ENCODE assay signal across 8 cellular contexts in the genomic region with DNA sequence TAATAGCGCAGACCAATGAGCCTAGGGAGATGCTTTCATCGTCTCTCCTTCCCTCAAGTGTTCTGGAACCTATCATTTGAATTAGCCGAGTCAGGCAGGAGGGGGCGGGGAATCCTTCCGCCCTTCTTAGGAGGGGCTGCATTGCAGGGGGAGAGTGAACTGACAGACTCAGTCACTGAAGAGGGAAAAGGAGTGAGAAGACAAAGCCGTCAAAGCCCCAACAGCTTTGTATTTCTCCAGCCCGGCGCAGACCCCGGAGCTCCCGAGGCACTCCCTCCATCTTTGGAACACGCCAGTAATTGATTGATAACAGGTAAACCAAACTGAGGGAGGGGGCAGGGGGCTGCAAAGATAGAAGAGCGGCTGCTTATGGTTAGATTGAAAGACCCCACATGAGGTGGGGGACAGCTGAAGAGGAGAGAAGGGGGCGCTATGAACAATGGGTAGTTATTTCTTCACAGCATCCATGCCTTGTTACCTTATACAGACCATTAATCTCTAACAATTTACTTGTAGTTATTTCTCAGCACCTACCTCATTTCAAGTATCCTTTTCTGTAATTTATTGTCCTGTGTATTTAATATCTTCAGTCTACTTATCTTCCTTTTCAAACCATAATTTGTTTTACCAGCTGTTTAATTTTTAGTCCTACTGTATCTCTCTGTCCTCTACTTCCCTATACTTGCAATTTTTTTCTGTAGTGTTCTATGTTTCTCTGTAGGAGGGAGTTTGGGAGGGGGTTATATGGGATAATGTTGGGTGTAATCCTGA. TPM values are rescaled to one million over a fixed set of nuclear protein-coding genes. Genes with fewer than 3 reads are reported as not detected.
DNase-seq lines count a peak whose midpoint lies in the region; ATAC-seq and TF ChIP-seq lines count a peak whose summit lies in the region.

A gene with protein sequence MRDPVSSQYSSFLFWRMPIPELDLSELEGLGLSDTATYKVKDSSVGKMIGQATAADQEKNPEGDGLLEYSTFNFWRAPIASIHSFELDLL (plus strand): TSS at position 157 of the 771 bp plus-strand sequence. CDS start 6,828 bp downstream, outside the sequence.

- H2BK15ac ChIP-seq in IMR-90 (ENCODE audit: low read depth, low read length) = peak within 1 kb of the TSS; percentile 91; the same call in 2 of the 3 replicates

- H3K4ac ChIP-seq in IMR-90 (ENCODE audit: low read depth, low read length) = peak within 1 kb of the TSS; percentile 97

- peaks cover 14% of the 10 kb centered on the region for H3K36me3 ChIP-seq in IMR-90 (ENCODE audit: control insufficient read depth, insufficient read depth, low read length)
- peaks cover 31% of the 10 kb centered on the region for H3K36me3 ChIP-seq in RWPE2 (ENCODE audit: low read depth)
- H3K36me3 ChIP-seq in gastrocnemius medialis = peaks cover 0 to 8% of the 10 kb centered on the region in 2 donors

- H4K91ac ChIP-seq in IMR-90 (ENCODE audit: insufficient read depth, low read depth, low read length) = peak within 1 kb of the TSS; percentile 90

- peak within 1 kb of the TSS; percentile 96 for H3K23ac ChIP-seq in IMR-90 (ENCODE audit: low read depth, low read length)

- peaks cover 20% of the 10 kb centered on the region for H3K9me1 ChIP-seq in IMR-90 (ENCODE audit: insufficient read depth, low read length)

- H4K5ac ChIP-seq in IMR-90 (ENCODE audit: low read depth, low read length) = peak within 1 kb of the TSS; percentile 91

- peak within 1 kb of the TSS; percentile 94 for H3K56ac ChIP-seq in IMR-90 (ENCODE audit: extremely low read depth, insufficient read depth, low read length)

- peak within 1 kb of the TSS; percentile 99 for H3K27ac ChIP-seq in IMR-90 (ENCODE audit: insufficient read depth, low read length)
- H3K27ac ChIP-seq in RWPE2 (ENCODE audit: poor library complexity, severe bottlenecking) = peak within 1 kb of the TSS; percentile 90
- peak within 1 kb of the TSS; percentile 92 for H3K27ac ChIP-seq in caudate nucleus (ENCODE audit: low read depth, low read length)
- peak within 1 kb of the TSS; percentile 90 to 98 (median 94) for H3K27ac ChIP-seq in gastrocnemius medialis

- intact Hi-C loops in IMR-90 (cut with micrococcal nuclease) (loop anchor here (5.0 kb wide), 1 partner anchor 53 kb away; a partner anchor contains a TSS), gastrocnemius medialis (cut with DNase I; ENCODE audit: low total_unique reads) (no loop called here)

- H2BK20ac ChIP-seq in IMR-90 (ENCODE audit: low read depth, low read length) = peak within 1 kb of the TSS; percentile 36

- H3K4me2 ChIP-seq in IMR-90 (ENCODE audit: low read depth, low read length) = peak within 1 kb of the TSS; percentile 98

- dilution Hi-C loops in IMR-90 (cut with HindIII; ENCODE audit: low sequenced_read_pairs, unreplicated experiment) = no loop called here

- TF ChIP-seq POLR2A in IMR-90 (IDR thresholded peaks at IDR 0.05; ENCODE audit: low read depth, low read length) (peak; percentile 51), gastrocnemius medialis (IDR thresholded peaks at IDR 0.05) (peak; percentile 9 to 16)

- in situ Hi-C loops in IMR-90 (cut with MboI; ENCODE audit: low sequenced_read_pairs) = no loop called here
- in situ Hi-C loops in gastrocnemius medialis (cut with MboI; ENCODE audit: low sequenced_read_pairs in 4 of 4) = no loop called here

- CTCF ChIA-PET in IMR-90 (lab: Yijun Ruan, JAX) = no interaction called here

- H3K9ac ChIP-seq in IMR-90 (ENCODE audit: low read depth, low read length) = peak within 1 kb of the TSS; percentile 98

- H3K18ac ChIP-seq in IMR-90 (ENCODE audit: low read depth, low read length) = peak within 1 kb of the TSS; percentile 70

- 0% methylated on average over 1 of the region's 13 CpGs; no CpG with 5 or more reads in 1 of the 2 experiments for WGBS in IMR-90 (ENCODE audit: extremely low coverage in 2 of 2, insufficient read length in 1 of 2), 2 experiments

- H2AK5ac ChIP-seq in IMR-90 (ENCODE audit: low read depth, low read length) = peak within 1 kb of the TSS; percentile 92

- BruUV-seq in IMR-90 (replicated peaks; lab: Mats Ljungman, UMichigan) = no TSS peak

- H2BK120ac ChIP-seq in IMR-90 (ENCODE audit: low read depth, low read length) = peak within 1 kb of the TSS; percentile 87

- peak; percentile 41 for ATAC-seq in IMR-90 (ENCODE audit: low read depth)
- ATAC-seq in RWPE2 (ENCODE audit: low read depth) = peak; percentile 35
- ATAC-seq in gastrocnemius medialis = peak; percentile 65 to 67
- no peak for ATAC-seq in GM21619 (IDR thresholded peaks at IDR 0.05; ENCODE audit: unreplicated experiment)

- H3K4me1 ChIP-seq in IMR-90 (ENCODE audit: control insufficient read depth, insufficient read depth, low read length) (peaks cover 15% of the 10 kb centered on the region), RWPE2 (ENCODE audit: insufficient read depth, poor library complexity, severe bottlenecking) (peaks cover 41% of the 10 kb centered on the region), gastrocnemius medialis (peaks cover 28 to 35% of the 10 kb centered on the region in 2 donors)

- H2AFZ ChIP-seq in IMR-90 (replicated peaks; ENCODE audit: low read length, poor library complexity) = peak within 1 kb of the TSS; percentile 96

- H3K9me3 ChIP-seq in IMR-90 (ENCODE audit: control insufficient read depth, insufficient read depth, low read length) = no peaks in the 10 kb centered on the region
- H3K9me3 ChIP-seq in RWPE2 (ENCODE audit: severe bottlenecking) = no peaks in the 10 kb centered on the region
- no peaks in the 10 kb centered on the region for H3K9me3 ChIP-seq in iPS-18c (ENCODE audit: control insufficient read depth, insufficient read depth, low read length)
- no peaks in the 10 kb centered on the region for H3K9me3 ChIP-seq in gastrocnemius medialis

- H2BK5ac ChIP-seq in IMR-90 (ENCODE audit: low read depth, low read length, poor library complexity, severe bottlenecking) = peak within 1 kb of the TSS; percentile 100

- no peak for TF ChIP-seq RAD21 in IMR-90 (IDR thresholded peaks at IDR 0.05; ENCODE audit: low read length)

- TF ChIP-seq CTCF in IMR-90 (conservative IDR thresholded peaks at IDR 0.05; ENCODE audit: low read depth, low read length) (no peak), RWPE2 (IDR thresholded peaks at IDR 0.05; ENCODE audit: poor library complexity, severe bottlenecking) (no peak), gastrocnemius medialis (IDR thresholded peaks at IDR 0.05 in 4 of 5, conservative IDR thresholded peaks at IDR 0.05 in 1 of 5) (no peak)

- H2AK9ac ChIP-seq in IMR-90 (replicated peaks; ENCODE audit: low read depth, low read length, poor library complexity) = peak within 1 kb of the TSS; percentile 99

- H4K8ac ChIP-seq in IMR-90 (ENCODE audit: low read depth in 2 of 2, low read length in 2 of 2) = peak within 1 kb of the TSS; percentile 46 to 95

- H3K27me3 ChIP-seq in IMR-90 (ENCODE audit: control insufficient read depth, insufficient read depth, low read length) (no peaks in the 10 kb centered on the region), RWPE2 (ENCODE audit: insufficient read depth, poor library complexity, severe bottlenecking) (no peaks in the 10 kb centered on the region), gastrocnemius medialis (no peaks in the 10 kb centered on the region)

- H4K20me1 ChIP-seq in IMR-90 (ENCODE audit: insufficient read depth, low read length) = peaks cover 36% of the 10 kb centered on the region

- H3K79me1 ChIP-seq in IMR-90 (ENCODE audit: low read depth in 1 of 2, low read length in 2 of 2) = peaks cover 25 to 64% of the 10 kb centered on the region in 2 experiments

- POLR2A ChIA-PET in IMR-90 (lab: Charles Lee; ENCODE audit: unreplicated experiment) = interaction anchor here (0.8 to 1.0 kb wide), 2 partner anchors 11 to 12 kb away, joined by 3 to 4 read pairs; no protein-coding TSS in a partner anchor

- H3K4me3 ChIP-seq in IMR-90 (ENCODE audit: insufficient read depth, low read depth, low read length) = peak within 1 kb of the TSS; percentile 89
- peak within 1 kb of the TSS; percentile 68 for H3K4me3 ChIP-seq in RWPE2 (ENCODE audit: severe bottlenecking)
- H3K4me3 ChIP-seq in iPS-18c (ENCODE audit: insufficient read depth, low read depth, low read length) = peak within 1 kb of the TSS; percentile 85
- peak within 1 kb of the TSS; percentile 90 to 98 (median 94) for H3K4me3 ChIP-seq in gastrocnemius medialis

- H3K14ac ChIP-seq in IMR-90 (replicated peaks; ENCODE audit: low read depth, low read length) = peak within 1 kb of the TSS; percentile 99

- peak; percentile 88 for DNase-seq in COR-L47 (lab: John Stamatoyannopoulos, UW)
- peak; percentile 69 for DNase-seq in IMR-90
- no peak for DNase-seq in RWPE2 (ENCODE audit: low spot score)
- DNase-seq in caudate nucleus (lab: John Stamatoyannopoulos, UW) = peak in 54 of 61 donors; percentile 18 to 87 (median 54)
- DNase-seq in gastrocnemius medialis = peak in 1 of 2 donors; percentile 46
- no peak for DNase-seq in LoVo (ENCODE audit: low spot score)

TF ChIP-seq in IMR-90, 13 proteins besides CTCF, POLR2A, EP300 and RAD21 (continues in another document):
- no peak for TF ChIP-seq CEBPB (IDR thresholded peaks at IDR 0.05; ENCODE audit: low read depth, low read length)
- no peak for TF ChIP-seq BHLHE40 (IDR thresholded peaks at IDR 0.05; ENCODE audit: low read depth, low read length)
- TF ChIP-seq, protein P1, sequence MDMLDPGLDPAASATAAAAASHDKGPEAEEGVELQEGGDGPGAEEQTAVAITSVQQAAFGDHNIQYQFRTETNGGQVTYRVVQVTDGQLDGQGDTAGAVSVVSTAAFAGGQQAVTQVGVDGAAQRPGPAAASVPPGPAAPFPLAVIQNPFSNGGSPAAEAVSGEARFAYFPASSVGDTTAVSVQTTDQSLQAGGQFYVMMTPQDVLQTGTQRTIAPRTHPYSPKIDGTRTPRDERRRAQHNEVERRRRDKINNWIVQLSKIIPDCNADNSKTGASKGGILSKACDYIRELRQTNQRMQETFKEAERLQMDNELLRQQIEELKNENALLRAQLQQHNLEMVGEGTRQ (IDR thresholded peaks at IDR 0.05; ENCODE audit: low read depth, low read length) = 0 out of 2 replicates have a peak, but pooled peaks have one; percentile 6
- peak; percentile 71 for TF ChIP-seq NFE2L2 (IDR thresholded peaks at IDR 0.05; ENCODE audit: low read depth, low read length)
- TF ChIP-seq RCOR1 (IDR thresholded peaks at IDR 0.05; ENCODE audit: insufficient replicate concordance, low read length) = no peak
- TF ChIP-seq RFX5 (IDR thresholded peaks at IDR 0.05; ENCODE audit: low read depth, low read length) = no peak
- peak; percentile 41; the same call in 1 of the 2 replicates for TF ChIP-seq MAZ (IDR thresholded peaks at IDR 0.05; ENCODE audit: borderline replicate concordance, low read depth, low read length)
- TF ChIP-seq CHD1 (IDR thresholded peaks at IDR 0.05; ENCODE audit: low read depth, low read length) = 0 out of 2 replicates have a peak, but pooled peaks have one; percentile 37
- no peak for TF ChIP-seq MXI1 (IDR thresholded peaks at IDR 0.05; ENCODE audit: borderline replicate concordance, low read depth, low read length)
- TF ChIP-seq SMC3 (IDR thresholded peaks at IDR 0.05; ENCODE audit: low read depth, low read length) = no peak

RNA-seq across cellular contexts. Expression of the gene that starts here (rescaled TPM):
- 3.6 and 5.3 TPM in 2 replicates for total RNA-seq in IMR-90 (2012; rRNA removed)
- 16.6 and 17.5 TPM in 2 replicates for polyA plus RNA-seq in IMR-90 (2012; rRNA removed)
- 4.6 and 11.0 TPM in 2 replicates for polyA plus RNA-seq in IMR-90 (2012; cell fraction: cytosol; rRNA removed)
- 2.1 and 6.3 TPM in 2 replicates for polyA plus RNA-seq in IMR-90 (2012; cell fraction: nucleus; rRNA removed; ENCODE audit: low replicate concordance)
- 1 to 10 TPM; 1.5 to 9.2 (median 5.4) TPM for total RNA-seq in gastrocnemius medialis

Comparison
In these comparisons a context has a peak if more than half of its experiments do, and no peak if none do; other contexts are left out.
1. DNase-seq: peak in COR-L47 (single experiment), IMR-90 (single experiment) and caudate nucleus (54 of 61); none in RWPE2 (single experiment) and LoVo (single experiment).
2. Peak in every context shown above with its lines, with median percentiles within 50 percentile points of each other: H3K27ac ChIP-seq and H3K4me3 ChIP-seq.